In the genomic region with DNA sequence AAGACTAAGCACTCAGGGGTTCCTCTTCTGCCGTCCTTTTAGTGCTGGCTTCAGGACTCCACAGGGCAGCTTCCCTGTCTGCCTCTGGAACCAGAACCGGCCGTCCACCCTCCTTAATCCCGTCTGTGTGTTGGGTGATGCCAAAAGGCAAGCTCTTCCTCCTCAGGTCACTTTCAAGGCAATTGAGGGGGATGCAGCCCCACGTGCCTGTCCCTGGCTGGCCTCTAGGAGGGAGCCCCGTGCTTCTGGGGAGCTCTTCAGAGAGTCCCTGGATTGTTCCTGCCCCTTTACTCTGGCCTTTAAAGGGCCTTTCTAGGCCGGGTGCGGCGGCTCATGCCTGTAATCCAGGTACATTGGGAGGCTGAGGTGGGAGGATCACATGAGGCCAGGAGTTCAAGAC, we compare ENCODE assay signal across 23 cellular contexts.
"Had no signal": no experiment of that assay in that cellular context is flagged by ENCODE, and none has a peak within 500 bp of the region (broad histone marks: within the 10 kb centered on the region; RNA-seq: fewer than 3 reads in every experiment).

No MANE protein-coding gene starts in this region.

- H3K36me3 ChIP-seq: colonic mucosa, ovary, thyroid gland had no signal

- H3K4me1 Mint-ChIP-seq: immature natural killer cell had no signal

- H3K36me3 Mint-ChIP-seq: immature natural killer cell; naive thymus-derived CD8-positive, alpha-beta T cell; stimulated activated effector memory CD8-positive, alpha-beta T cell treated with anti-CD3 and anti-CD28 coated beads, Interleukin-12 subunit alpha, Interleukin-12 subunit beta, amount 100 ng/mL, for 72 hours had no signal

- H3K4me3 ChIP-seq: colonic mucosa, ovary, psoas muscle, sigmoid colon, stomach, thyroid gland had no signal

- H3K27ac ChIP-seq: colonic mucosa, ovary, psoas muscle, thyroid gland had no signal

- DNase-seq: colonic mucosa; dermis blood vessel endothelial cell; effector memory CD4-positive, alpha-beta T cell; hypothalamus; immature natural killer cell; islet precursor cell; mammary epithelial cell; mesendoderm; midbrain; naive thymus-derived CD8-positive, alpha-beta T cell; nephron progenitor cell; occipital lobe; ovary; psoas muscle; sigmoid colon; stimulated activated CD4-positive, alpha-beta T cell treated with anti-CD3 and anti-CD28 coated beads, Interleukin-15, amount 100 ng/mL, for 24 hours; stimulated activated CD4-positive, alpha-beta T cell treated with anti-CD3 and anti-CD28 coated beads, Interleukin-4, amount 100 ng/mL, for 1 hour; stimulated activated naive CD4-positive, alpha-beta T cell treated with Interleukin-2 at 50 U/mL for 16 hours; stomach; thyroid gland; trophoblast cell had no signal

- H3K9me3 ChIP-seq: colonic mucosa, ovary, psoas muscle, sigmoid colon, stomach, thyroid gland had no signal

- H3K4me1 ChIP-seq: colonic mucosa, psoas muscle, thyroid gland had no signal

- H3K27me3 ChIP-seq: colonic mucosa, ovary, sigmoid colon, stomach, thyroid gland had no signal

- H3K9me3 Mint-ChIP-seq: immature natural killer cell; stimulated activated effector memory CD8-positive, alpha-beta T cell treated with anti-CD3 and anti-CD28 coated beads, Interleukin-12 subunit alpha, Interleukin-12 subunit beta, amount 100 ng/mL, for 72 hours had no signal

- H3K4me3 Mint-ChIP-seq: immature natural killer cell; naive thymus-derived CD8-positive, alpha-beta T cell; nephron progenitor cell; stimulated activated effector memory CD8-positive, alpha-beta T cell treated with anti-CD3 and anti-CD28 coated beads, Interleukin-12 subunit alpha, Interleukin-12 subunit beta, amount 100 ng/mL, for 72 hours had no signal

- ATAC-seq: naive thymus-derived CD8-positive, alpha-beta T cell; psoas muscle; right cardiac atrium; stimulated activated effector memory CD8-positive, alpha-beta T cell treated with anti-CD3 and anti-CD28 coated beads, Interleukin-12 subunit alpha, Interleukin-12 subunit beta, amount 100 ng/mL, for 72 hours had no signal

- H3K27ac Mint-ChIP-seq: immature natural killer cell; nephron progenitor cell; stimulated activated effector memory CD8-positive, alpha-beta T cell treated with anti-CD3 and anti-CD28 coated beads, Interleukin-12 subunit alpha, Interleukin-12 subunit beta, amount 100 ng/mL, for 72 hours had no signal
